ENCODE assay signal across 1 cellular context in the genomic region with DNA sequence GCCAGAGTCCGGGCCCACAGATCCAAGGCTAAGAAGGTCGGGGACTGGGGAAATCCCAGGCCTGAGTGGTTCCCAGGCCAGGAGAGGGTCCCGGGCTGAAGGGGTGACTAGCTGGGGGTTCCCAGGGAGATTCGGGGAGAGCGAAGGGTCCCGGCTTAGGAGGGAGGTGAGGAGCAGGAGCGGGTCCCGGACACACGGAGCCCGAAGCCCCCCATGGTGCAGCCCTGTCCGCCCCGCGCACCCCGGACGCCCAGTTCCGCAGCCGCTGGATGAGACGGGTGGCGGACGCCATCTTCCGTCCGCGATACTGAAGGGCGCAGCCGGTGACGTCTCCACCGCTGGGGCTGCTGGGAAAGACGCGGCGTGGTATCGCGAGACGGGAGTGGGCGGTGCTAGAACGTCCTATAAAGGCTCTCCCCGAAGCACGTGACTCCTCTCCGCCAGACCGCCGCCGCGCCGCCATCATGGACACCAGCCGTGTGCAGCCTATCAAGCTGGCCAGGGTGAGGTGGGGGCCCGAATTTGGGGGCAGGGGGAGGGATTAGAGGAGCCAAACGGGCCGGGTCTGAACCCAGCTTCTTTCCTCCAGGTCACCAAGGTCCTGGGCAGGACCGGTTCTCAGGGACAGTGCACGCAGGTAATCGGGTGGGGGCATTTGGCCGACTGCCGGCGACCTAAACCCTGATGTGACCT.
TF ChIP-seq lines count a peak whose summit lies in the region.

A gene (minus strand): TSS at position 309 of the 693 bp plus-strand sequence. CDS start 17 bp downstream, at position 292.
A gene (plus strand): TSS at position 430 of the 693 bp plus-strand sequence. CDS start 35 bp downstream, at position 465.

TF ChIP-seq in GM12878, 131 proteins besides CTCF, POLR2A, EP300 and RAD21 (continued from another document and continues in another):
- TF ChIP-seq, protein P1, sequence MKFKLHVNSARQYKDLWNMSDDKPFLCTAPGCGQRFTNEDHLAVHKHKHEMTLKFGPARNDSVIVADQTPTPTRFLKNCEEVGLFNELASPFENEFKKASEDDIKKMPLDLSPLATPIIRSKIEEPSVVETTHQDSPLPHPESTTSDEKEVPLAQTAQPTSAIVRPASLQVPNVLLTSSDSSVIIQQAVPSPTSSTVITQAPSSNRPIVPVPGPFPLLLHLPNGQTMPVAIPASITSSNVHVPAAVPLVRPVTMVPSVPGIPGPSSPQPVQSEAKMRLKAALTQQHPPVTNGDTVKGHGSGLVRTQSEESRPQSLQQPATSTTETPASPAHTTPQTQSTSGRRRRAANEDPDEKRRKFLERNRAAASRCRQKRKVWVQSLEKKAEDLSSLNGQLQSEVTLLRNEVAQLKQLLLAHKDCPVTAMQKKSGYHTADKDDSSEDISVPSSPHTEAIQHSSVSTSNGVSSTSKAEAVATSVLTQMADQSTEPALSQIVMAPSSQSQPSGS (IDR thresholded peaks at IDR 0.05; ENCODE audit: low read length) = peak; percentile 43
- TF ChIP-seq SPI1 (IDR thresholded peaks at IDR 0.05; ENCODE audit: borderline replicate concordance, insufficient read depth, low read depth, low read length) = peak; percentile 67; the same call in 1 of the 2 replicates
- TF ChIP-seq RBBP5 (conservative IDR thresholded peaks at IDR 0.05) = no peak
- TF ChIP-seq, protein P2, sequence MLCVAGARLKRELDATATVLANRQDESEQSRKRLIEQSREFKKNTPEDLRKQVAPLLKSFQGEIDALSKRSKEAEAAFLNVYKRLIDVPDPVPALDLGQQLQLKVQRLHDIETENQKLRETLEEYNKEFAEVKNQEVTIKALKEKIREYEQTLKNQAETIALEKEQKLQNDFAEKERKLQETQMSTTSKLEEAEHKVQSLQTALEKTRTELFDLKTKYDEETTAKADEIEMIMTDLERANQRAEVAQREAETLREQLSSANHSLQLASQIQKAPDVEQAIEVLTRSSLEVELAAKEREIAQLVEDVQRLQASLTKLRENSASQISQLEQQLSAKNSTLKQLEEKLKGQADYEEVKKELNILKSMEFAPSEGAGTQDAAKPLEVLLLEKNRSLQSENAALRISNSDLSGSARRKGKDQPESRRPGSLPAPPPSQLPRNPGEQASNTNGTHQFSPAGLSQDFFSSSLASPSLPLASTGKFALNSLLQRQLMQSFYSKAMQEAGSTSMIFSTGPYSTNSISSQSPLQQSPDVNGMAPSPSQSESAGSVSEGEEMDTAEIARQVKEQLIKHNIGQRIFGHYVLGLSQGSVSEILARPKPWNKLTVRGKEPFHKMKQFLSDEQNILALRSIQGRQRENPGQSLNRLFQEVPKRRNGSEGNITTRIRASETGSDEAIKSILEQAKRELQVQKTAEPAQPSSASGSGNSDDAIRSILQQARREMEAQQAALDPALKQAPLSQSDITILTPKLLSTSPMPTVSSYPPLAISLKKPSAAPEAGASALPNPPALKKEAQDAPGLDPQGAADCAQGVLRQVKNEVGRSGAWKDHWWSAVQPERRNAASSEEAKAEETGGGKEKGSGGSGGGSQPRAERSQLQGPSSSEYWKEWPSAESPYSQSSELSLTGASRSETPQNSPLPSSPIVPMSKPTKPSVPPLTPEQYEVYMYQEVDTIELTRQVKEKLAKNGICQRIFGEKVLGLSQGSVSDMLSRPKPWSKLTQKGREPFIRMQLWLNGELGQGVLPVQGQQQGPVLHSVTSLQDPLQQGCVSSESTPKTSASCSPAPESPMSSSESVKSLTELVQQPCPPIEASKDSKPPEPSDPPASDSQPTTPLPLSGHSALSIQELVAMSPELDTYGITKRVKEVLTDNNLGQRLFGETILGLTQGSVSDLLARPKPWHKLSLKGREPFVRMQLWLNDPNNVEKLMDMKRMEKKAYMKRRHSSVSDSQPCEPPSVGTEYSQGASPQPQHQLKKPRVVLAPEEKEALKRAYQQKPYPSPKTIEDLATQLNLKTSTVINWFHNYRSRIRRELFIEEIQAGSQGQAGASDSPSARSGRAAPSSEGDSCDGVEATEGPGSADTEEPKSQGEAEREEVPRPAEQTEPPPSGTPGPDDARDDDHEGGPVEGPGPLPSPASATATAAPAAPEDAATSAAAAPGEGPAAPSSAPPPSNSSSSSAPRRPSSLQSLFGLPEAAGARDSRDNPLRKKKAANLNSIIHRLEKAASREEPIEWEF (IDR thresholded peaks at IDR 0.05; ENCODE audit: insufficient replicate concordance, low read depth, low read length) = no peak
- TF ChIP-seq, protein P3, sequence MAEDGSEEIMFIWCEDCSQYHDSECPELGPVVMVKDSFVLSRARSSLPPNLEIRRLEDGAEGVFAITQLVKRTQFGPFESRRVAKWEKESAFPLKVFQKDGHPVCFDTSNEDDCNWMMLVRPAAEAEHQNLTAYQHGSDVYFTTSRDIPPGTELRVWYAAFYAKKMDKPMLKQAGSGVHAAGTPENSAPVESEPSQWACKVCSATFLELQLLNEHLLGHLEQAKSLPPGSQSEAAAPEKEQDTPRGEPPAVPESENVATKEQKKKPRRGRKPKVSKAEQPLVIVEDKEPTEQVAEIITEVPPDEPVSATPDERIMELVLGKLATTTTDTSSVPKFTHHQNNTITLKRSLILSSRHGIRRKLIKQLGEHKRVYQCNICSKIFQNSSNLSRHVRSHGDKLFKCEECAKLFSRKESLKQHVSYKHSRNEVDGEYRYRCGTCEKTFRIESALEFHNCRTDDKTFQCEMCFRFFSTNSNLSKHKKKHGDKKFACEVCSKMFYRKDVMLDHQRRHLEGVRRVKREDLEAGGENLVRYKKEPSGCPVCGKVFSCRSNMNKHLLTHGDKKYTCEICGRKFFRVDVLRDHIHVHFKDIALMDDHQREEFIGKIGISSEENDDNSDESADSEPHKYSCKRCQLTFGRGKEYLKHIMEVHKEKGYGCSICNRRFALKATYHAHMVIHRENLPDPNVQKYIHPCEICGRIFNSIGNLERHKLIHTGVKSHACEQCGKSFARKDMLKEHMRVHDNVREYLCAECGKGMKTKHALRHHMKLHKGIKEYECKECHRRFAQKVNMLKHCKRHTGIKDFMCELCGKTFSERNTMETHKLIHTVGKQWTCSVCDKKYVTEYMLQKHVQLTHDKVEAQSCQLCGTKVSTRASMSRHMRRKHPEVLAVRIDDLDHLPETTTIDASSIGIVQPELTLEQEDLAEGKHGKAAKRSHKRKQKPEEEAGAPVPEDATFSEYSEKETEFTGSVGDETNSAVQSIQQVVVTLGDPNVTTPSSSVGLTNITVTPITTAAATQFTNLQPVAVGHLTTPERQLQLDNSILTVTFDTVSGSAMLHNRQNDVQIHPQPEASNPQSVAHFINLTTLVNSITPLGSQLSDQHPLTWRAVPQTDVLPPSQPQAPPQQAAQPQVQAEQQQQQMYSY (CRISPR knock-in tag; IDR thresholded peaks at IDR 0.05) = no peak
- no peak for TF ChIP-seq MTA3 (IDR thresholded peaks at IDR 0.05; ENCODE audit: borderline replicate concordance, low read length)
- TF ChIP-seq RUNX3 (IDR thresholded peaks at IDR 0.05; ENCODE audit: low read length) = peak; percentile 56
- peak; percentile 81 for TF ChIP-seq HCFC1 (IDR thresholded peaks at IDR 0.05; ENCODE audit: low read length)
- TF ChIP-seq NFXL1 (IDR thresholded peaks at IDR 0.05; ENCODE audit: borderline replicate concordance) = no peak
- TF ChIP-seq KLF5 (IDR thresholded peaks at IDR 0.05; ENCODE audit: partially characterized antibody) = no peak
- TF ChIP-seq MYB (IDR thresholded peaks at IDR 0.05; ENCODE audit: borderline replicate concordance, low read depth, low read length) = no peak
- TF ChIP-seq NRF1 (conservative IDR thresholded peaks at IDR 0.05; ENCODE audit: low read depth, low read length) = no peak
- peak in 1 of 2 experiments; percentile 24; a peak in 1 of 3 replicates for TF ChIP-seq EGR1 (IDR thresholded peaks at IDR 0.05; ENCODE audit: borderline replicate concordance in 1 of 2, low read depth in 2 of 2, low read length in 2 of 2)
- TF ChIP-seq POLR2AphosphoS2 (IDR thresholded peaks at IDR 0.05; ENCODE audit: low read depth, low read length) = peak; percentile 89
- TF ChIP-seq KDM1A (IDR thresholded peaks at IDR 0.05; ENCODE audit: borderline replicate concordance) = no peak
- TF ChIP-seq, protein P4, sequence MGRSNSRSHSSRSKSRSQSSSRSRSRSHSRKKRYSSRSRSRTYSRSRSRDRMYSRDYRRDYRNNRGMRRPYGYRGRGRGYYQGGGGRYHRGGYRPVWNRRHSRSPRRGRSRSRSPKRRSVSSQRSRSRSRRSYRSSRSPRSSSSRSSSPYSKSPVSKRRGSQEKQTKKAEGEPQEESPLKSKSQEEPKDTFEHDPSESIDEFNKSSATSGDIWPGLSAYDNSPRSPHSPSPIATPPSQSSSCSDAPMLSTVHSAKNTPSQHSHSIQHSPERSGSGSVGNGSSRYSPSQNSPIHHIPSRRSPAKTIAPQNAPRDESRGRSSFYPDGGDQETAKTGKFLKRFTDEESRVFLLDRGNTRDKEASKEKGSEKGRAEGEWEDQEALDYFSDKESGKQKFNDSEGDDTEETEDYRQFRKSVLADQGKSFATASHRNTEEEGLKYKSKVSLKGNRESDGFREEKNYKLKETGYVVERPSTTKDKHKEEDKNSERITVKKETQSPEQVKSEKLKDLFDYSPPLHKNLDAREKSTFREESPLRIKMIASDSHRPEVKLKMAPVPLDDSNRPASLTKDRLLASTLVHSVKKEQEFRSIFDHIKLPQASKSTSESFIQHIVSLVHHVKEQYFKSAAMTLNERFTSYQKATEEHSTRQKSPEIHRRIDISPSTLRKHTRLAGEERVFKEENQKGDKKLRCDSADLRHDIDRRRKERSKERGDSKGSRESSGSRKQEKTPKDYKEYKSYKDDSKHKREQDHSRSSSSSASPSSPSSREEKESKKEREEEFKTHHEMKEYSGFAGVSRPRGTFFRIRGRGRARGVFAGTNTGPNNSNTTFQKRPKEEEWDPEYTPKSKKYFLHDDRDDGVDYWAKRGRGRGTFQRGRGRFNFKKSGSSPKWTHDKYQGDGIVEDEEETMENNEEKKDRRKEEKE (IDR thresholded peaks at IDR 0.05) = no peak
- peak; percentile 72; the same call in 1 of the 2 replicates for TF ChIP-seq TARDBP (IDR thresholded peaks at IDR 0.05; ENCODE audit: borderline replicate concordance)
- TF ChIP-seq, protein P5, sequence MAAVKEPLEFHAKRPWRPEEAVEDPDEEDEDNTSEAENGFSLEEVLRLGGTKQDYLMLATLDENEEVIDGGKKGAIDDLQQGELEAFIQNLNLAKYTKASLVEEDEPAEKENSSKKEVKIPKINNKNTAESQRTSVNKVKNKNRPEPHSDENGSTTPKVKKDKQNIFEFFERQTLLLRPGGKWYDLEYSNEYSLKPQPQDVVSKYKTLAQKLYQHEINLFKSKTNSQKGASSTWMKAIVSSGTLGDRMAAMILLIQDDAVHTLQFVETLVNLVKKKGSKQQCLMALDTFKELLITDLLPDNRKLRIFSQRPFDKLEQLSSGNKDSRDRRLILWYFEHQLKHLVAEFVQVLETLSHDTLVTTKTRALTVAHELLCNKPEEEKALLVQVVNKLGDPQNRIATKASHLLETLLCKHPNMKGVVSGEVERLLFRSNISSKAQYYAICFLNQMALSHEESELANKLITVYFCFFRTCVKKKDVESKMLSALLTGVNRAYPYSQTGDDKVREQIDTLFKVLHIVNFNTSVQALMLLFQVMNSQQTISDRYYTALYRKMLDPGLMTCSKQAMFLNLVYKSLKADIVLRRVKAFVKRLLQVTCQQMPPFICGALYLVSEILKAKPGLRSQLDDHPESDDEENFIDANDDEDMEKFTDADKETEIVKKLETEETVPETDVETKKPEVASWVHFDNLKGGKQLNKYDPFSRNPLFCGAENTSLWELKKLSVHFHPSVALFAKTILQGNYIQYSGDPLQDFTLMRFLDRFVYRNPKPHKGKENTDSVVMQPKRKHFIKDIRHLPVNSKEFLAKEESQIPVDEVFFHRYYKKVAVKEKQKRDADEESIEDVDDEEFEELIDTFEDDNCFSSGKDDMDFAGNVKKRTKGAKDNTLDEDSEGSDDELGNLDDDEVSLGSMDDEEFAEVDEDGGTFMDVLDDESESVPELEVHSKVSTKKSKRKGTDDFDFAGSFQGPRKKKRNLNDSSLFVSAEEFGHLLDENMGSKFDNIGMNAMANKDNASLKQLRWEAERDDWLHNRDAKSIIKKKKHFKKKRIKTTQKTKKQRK (IDR thresholded peaks at IDR 0.05; ENCODE audit: low read depth, low read length) = peak; percentile 7; the same call in 1 of the 2 replicates
- TF ChIP-seq NFYA (IDR thresholded peaks at IDR 0.05; ENCODE audit: borderline replicate concordance, low read depth, low read length) = no peak
- peak; percentile 92 for TF ChIP-seq SMAD5 (IDR thresholded peaks at IDR 0.05; ENCODE audit: low read depth)
- TF ChIP-seq, protein P6, sequence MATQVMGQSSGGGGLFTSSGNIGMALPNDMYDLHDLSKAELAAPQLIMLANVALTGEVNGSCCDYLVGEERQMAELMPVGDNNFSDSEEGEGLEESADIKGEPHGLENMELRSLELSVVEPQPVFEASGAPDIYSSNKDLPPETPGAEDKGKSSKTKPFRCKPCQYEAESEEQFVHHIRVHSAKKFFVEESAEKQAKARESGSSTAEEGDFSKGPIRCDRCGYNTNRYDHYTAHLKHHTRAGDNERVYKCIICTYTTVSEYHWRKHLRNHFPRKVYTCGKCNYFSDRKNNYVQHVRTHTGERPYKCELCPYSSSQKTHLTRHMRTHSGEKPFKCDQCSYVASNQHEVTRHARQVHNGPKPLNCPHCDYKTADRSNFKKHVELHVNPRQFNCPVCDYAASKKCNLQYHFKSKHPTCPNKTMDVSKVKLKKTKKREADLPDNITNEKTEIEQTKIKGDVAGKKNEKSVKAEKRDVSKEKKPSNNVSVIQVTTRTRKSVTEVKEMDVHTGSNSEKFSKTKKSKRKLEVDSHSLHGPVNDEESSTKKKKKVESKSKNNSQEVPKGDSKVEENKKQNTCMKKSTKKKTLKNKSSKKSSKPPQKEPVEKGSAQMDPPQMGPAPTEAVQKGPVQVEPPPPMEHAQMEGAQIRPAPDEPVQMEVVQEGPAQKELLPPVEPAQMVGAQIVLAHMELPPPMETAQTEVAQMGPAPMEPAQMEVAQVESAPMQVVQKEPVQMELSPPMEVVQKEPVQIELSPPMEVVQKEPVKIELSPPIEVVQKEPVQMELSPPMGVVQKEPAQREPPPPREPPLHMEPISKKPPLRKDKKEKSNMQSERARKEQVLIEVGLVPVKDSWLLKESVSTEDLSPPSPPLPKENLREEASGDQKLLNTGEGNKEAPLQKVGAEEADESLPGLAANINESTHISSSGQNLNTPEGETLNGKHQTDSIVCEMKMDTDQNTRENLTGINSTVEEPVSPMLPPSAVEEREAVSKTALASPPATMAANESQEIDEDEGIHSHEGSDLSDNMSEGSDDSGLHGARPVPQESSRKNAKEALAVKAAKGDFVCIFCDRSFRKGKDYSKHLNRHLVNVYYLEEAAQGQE (IDR thresholded peaks at IDR 0.05; ENCODE audit: low read depth, low read length) = no peak; the same call in 1 of the 2 replicates
- no peak for TF ChIP-seq BMI1 (IDR thresholded peaks at IDR 0.05; ENCODE audit: borderline replicate concordance)
- TF ChIP-seq ASH2L (IDR thresholded peaks at IDR 0.05; ENCODE audit: borderline replicate concordance, low read depth) = no peak
- peak in 1 of 2 experiments; percentile 7; a peak in 2 of 4 replicates for TF ChIP-seq IKZF2 (IDR thresholded peaks at IDR 0.05)
- TF ChIP-seq NR2C1 (IDR thresholded peaks at IDR 0.05) = 0 out of 2 replicates have a peak, but pooled peaks have one; percentile 12
- no peak for TF ChIP-seq KAT2A (conservative IDR thresholded peaks at IDR 0.05; ENCODE audit: control insufficient read depth, low read depth, low read length)
- TF ChIP-seq PAX8 (IDR thresholded peaks at IDR 0.05) = no peak
- TF ChIP-seq, protein P7, sequence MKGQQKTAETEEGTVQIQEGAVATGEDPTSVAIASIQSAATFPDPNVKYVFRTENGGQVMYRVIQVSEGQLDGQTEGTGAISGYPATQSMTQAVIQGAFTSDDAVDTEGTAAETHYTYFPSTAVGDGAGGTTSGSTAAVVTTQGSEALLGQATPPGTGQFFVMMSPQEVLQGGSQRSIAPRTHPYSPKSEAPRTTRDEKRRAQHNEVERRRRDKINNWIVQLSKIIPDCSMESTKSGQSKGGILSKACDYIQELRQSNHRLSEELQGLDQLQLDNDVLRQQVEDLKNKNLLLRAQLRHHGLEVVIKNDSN (IDR thresholded peaks at IDR 0.05; ENCODE audit: borderline replicate concordance, extremely low read length, insufficient read depth, low read depth, low read length) = peak; percentile 86
- no peak for TF ChIP-seq SMAD1 (IDR thresholded peaks at IDR 0.05; ENCODE audit: low read depth, partially characterized antibody)
- peak; percentile 65; the same call in 1 of the 2 replicates for TF ChIP-seq LARP7 (IDR thresholded peaks at IDR 0.05)
- peak; percentile 80 for TF ChIP-seq SP1 (IDR thresholded peaks at IDR 0.05; ENCODE audit: low read depth, low read length)
